Comparison of ENCODE assay signal across 1 cellular context in the genomic region with DNA sequence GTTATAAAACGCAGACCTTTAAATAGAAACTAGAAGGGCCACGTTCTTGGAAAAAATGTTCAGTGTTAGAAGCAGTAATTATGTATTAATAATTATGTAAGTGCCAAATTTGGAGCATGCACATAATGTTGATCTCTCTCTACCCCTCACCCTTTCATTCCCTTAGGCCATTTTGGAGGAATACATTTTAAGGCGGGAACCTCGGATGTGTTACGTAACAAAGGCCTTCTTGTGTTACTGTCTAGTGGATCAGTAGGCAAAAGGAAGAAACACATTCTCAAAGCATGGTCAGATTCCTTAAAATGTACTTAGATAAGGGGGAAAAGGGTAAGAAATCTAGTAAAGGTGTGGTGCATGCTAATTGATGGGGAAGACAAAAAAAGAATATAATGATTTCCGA.
TF ChIP-seq lines count a peak whose summit lies in the region.

No MANE protein-coding gene starts in this region.

TF ChIP-seq in IMR-90, 13 proteins besides CTCF, POLR2A, EP300 and RAD21:
- TF ChIP-seq CEBPB (IDR thresholded peaks at IDR 0.05; ENCODE audit: low read depth, low read length) (peak; percentile 61), BHLHE40 (IDR thresholded peaks at IDR 0.05; ENCODE audit: low read depth, low read length) (no peak)
TF ChIP-seq in IMR-90: peak in this region for 1.
